Comparison of ENCODE assay signal across 2 cellular contexts in the genomic region with DNA sequence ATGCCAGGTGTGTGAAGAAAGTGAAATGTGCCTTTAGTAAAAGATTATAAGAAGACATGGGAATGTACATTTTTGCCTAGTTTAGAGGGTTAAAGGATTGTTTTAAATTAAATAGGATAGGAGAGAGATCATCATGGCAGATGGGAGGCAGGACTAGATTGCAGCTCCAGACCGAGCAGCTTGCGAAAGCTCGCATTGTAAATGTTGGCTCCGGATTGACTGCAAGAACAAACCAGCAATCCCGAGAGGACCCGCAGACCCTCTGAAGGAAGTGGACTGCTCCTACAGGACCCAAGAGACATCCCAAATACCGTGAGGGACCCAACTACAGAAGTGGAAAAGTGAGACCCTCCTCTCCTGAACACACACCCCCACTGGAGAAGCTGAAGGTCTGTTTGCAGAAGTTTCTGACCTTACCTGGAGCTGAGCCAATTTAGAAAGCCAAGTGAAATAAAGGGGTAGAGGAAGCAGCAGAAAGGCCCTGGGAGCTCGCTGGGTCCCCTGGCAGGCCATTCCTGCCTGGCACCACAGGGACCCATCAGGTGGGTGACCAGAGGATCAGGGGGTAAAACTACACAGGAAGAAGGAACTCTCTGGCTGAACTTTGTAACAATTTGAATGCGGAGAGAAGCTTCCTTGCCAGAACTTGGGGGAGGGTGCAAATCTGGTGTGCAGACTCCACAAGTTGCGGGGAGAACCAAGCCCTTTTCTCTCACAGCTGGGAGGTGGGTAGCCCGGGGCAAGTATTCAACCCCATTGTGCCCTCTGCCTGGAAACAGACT.
TF ChIP-seq lines count a peak whose summit lies in the region.

No MANE protein-coding gene starts in this region.

TF ChIP-seq in K562, 482 proteins besides CTCF, POLR2A, EP300 and RAD21:
- TF ChIP-seq EZH2 (IDR thresholded peaks at IDR 0.05; ENCODE audit: borderline replicate concordance, low read depth, low read length) (no peak), PML (IDR thresholded peaks at IDR 0.05; ENCODE audit: low read length) (no peak), BACH1 (tag; IDR thresholded peaks at IDR 0.05) (no peak), KLF10 (CRISPR knock-in tag; IDR thresholded peaks at IDR 0.05) (no peak), KDM4B (IDR thresholded peaks at IDR 0.05; ENCODE audit: borderline replicate concordance in 2 of 2, low read depth in 1 of 2) (no peak), NFIC (IDR thresholded peaks at IDR 0.05) (peak; percentile 81), MIER1 (IDR thresholded peaks at IDR 0.05; ENCODE audit: low read depth) (no peak), ZFP36 (IDR thresholded peaks at IDR 0.05; ENCODE audit: low read depth, low read length, partially characterized antibody) (peak; percentile 81), ZNF431 (CRISPR knock-in tag; IDR thresholded peaks at IDR 0.05) (no peak), ILF3 (IDR thresholded peaks at IDR 0.05; ENCODE audit: borderline replicate concordance) (no peak), ZBTB1 (CRISPR knock-in tag; IDR thresholded peaks at IDR 0.05; ENCODE audit: borderline replicate concordance, low read depth) (no peak), KHSRP (IDR thresholded peaks at IDR 0.05) (no peak)
- TF ChIP-seq, protein P1, sequence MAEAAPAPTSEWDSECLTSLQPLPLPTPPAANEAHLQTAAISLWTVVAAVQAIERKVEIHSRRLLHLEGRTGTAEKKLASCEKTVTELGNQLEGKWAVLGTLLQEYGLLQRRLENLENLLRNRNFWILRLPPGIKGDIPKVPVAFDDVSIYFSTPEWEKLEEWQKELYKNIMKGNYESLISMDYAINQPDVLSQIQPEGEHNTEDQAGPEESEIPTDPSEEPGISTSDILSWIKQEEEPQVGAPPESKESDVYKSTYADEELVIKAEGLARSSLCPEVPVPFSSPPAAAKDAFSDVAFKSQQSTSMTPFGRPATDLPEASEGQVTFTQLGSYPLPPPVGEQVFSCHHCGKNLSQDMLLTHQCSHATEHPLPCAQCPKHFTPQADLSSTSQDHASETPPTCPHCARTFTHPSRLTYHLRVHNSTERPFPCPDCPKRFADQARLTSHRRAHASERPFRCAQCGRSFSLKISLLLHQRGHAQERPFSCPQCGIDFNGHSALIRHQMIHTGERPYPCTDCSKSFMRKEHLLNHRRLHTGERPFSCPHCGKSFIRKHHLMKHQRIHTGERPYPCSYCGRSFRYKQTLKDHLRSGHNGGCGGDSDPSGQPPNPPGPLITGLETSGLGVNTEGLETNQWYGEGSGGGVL (CRISPR knock-in tag; IDR thresholded peaks at IDR 0.05) = no peak
- TF ChIP-seq, protein P2, sequence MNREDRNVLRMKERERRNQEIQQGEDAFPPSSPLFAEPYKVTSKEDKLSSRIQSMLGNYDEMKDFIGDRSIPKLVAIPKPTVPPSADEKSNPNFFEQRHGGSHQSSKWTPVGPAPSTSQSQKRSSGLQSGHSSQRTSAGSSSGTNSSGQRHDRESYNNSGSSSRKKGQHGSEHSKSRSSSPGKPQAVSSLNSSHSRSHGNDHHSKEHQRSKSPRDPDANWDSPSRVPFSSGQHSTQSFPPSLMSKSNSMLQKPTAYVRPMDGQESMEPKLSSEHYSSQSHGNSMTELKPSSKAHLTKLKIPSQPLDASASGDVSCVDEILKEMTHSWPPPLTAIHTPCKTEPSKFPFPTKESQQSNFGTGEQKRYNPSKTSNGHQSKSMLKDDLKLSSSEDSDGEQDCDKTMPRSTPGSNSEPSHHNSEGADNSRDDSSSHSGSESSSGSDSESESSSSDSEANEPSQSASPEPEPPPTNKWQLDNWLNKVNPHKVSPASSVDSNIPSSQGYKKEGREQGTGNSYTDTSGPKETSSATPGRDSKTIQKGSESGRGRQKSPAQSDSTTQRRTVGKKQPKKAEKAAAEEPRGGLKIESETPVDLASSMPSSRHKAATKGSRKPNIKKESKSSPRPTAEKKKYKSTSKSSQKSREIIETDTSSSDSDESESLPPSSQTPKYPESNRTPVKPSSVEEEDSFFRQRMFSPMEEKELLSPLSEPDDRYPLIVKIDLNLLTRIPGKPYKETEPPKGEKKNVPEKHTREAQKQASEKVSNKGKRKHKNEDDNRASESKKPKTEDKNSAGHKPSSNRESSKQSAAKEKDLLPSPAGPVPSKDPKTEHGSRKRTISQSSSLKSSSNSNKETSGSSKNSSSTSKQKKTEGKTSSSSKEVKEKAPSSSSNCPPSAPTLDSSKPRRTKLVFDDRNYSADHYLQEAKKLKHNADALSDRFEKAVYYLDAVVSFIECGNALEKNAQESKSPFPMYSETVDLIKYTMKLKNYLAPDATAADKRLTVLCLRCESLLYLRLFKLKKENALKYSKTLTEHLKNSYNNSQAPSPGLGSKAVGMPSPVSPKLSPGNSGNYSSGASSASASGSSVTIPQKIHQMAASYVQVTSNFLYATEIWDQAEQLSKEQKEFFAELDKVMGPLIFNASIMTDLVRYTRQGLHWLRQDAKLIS (CRISPR knock-in tag; IDR thresholded peaks at IDR 0.05) = no peak

TF ChIP-seq in HepG2, 621 proteins besides CTCF, POLR2A, EP300 and RAD21:
- TF ChIP-seq SALL2 (CRISPR knock-in tag; IDR thresholded peaks at IDR 0.05) (no peak), ZNF136 (CRISPR knock-in tag; IDR thresholded peaks at IDR 0.05; ENCODE audit: low read depth) (no peak)
